ENCODE assay signal across 1 cellular context in genomic region chr3:132781922-132782321, GRCh38.
TF ChIP-seq lines count a peak whose summit lies in the region.

No MANE protein-coding gene starts in this region.

TF ChIP-seq in K562, 482 proteins besides CTCF, POLR2A, EP300 and RAD21 (continued from another document):
- TF ChIP-seq RAD51 (IDR thresholded peaks at IDR 0.05; ENCODE audit: borderline replicate concordance, low read depth) = peak; percentile 33; the same call in 1 of the 2 replicates
